In genomic region chr5:2574155-2574554, GRCh38 we compare ENCODE assay signal across 20 cellular contexts.
A peak's percentile ranks its signal among the peaks of the same experiment; 100 is the strongest.
DNase-seq lines count a peak whose midpoint lies in the region; ATAC-seq, FAIRE-seq and TF ChIP-seq lines count a peak whose summit lies in the region.
"Had no signal": no experiment of that assay in that cellular context is flagged by ENCODE, and none has a peak within 500 bp of the region (broad histone marks: within the 10 kb centered on the region; RNA-seq: fewer than 3 reads in every experiment).

No MANE protein-coding gene starts in this region.

- no peaks in the 10 kb centered on the region for H4K20me1 ChIP-seq in H1 (replicated peaks in 1 of 2; ENCODE audit: control insufficient read depth in 1 of 2, insufficient read depth in 2 of 2, low read length in 2 of 2)

- no peak for ATAC-seq in GM19455 (IDR thresholded peaks at IDR 0.05; ENCODE audit: unreplicated experiment)
- ATAC-seq: GM12878 had no signal

- H3K4me3 ChIP-seq in H1 (ENCODE audit: extremely low read depth in 1 of 4, insufficient read depth in 2 of 4, low read depth in 3 of 4, low read length in 4 of 4) = no peak overlapping the region
- H3K4me3 ChIP-seq in effector memory CD4-positive, alpha-beta T cell (ENCODE audit: insufficient read depth, low read depth, low read length, poor library complexity, severe bottlenecking) = no peak overlapping the region
- H3K4me3 ChIP-seq: GM12878, HAP-1 had no signal

- no peak overlapping the region for H3K4ac ChIP-seq in H1 (replicated peaks; ENCODE audit: insufficient read length, low read depth, low read length)

- no peak overlapping the region for H2BK12ac ChIP-seq in H1 (ENCODE audit: low read depth, low read length)

- 85% methylated on average over 5 of the region's 5 CpGs; no CpG with 5 or more reads in 1 of the 2 experiments for whole genome bisulfite sequencing in H1 (ENCODE audit: extremely low coverage in 1 of 2, insufficient coverage in 1 of 2, insufficient read length in 1 of 2, insufficient replicate concordance in 2 of 2, low coverage in 1 of 2, low lambda C conversion rate in 2 of 2, missing lambda C conversion rate in 1 of 2), 2 experiments

- no peak overlapping the region for H2AFZ ChIP-seq in H1 (ENCODE audit: low read length)

- H3K27me3 ChIP-seq in H1 (replicated peaks in 1 of 4; ENCODE audit: control insufficient read depth in 3 of 4, extremely low read depth in 1 of 4, insufficient read depth in 3 of 4, low read length in 3 of 4) = no peaks in the 10 kb centered on the region; a peak in 1 of 7 replicates
- H3K27me3 ChIP-seq in effector memory CD4-positive, alpha-beta T cell (replicated peaks; ENCODE audit: control insufficient read depth, insufficient read depth, low read length, poor library complexity, severe bottlenecking) = no peaks in the 10 kb centered on the region
- H3K27me3 ChIP-seq: BE2C had no signal

- no peak overlapping the region for H3K14ac ChIP-seq in H1 (ENCODE audit: insufficient read length)

- no peaks in the 10 kb centered on the region for H3K79me1 ChIP-seq in H1 (ENCODE audit: low read depth, low read length)

- no peaks in the 10 kb centered on the region for H3K9me3 ChIP-seq in H1 (ENCODE audit: insufficient read depth in 2 of 2, low read depth in 1 of 2, low read length in 1 of 2)
- H3K9me3 ChIP-seq in effector memory CD4-positive, alpha-beta T cell (ENCODE audit: control insufficient read depth, low read length) = no peaks in the 10 kb centered on the region
- H3K9me3 ChIP-seq: BE2C, HAP-1 had no signal

- H3K18ac ChIP-seq in H1 (ENCODE audit: extremely low read depth, low read length) = no peak overlapping the region

- no peaks in the 10 kb centered on the region for H3K79me2 ChIP-seq in H1 (ENCODE audit: control insufficient read depth in 1 of 2, insufficient read depth in 2 of 2, low read length in 2 of 2)

- H3K9ac ChIP-seq in H1 (replicated peaks in 1 of 4; ENCODE audit: extremely low read depth in 1 of 4, low read depth in 3 of 4, low read length in 3 of 4) = no peak overlapping the region

- no peaks in the 10 kb centered on the region for H3K23me2 ChIP-seq in H1 (ENCODE audit: low read depth, low read length)

- CTCF ChIA-PET in H1 (lab: Charles Lee; ENCODE audit: partially characterized antibody) = no interaction called here

- H3K23ac ChIP-seq in H1 (ENCODE audit: insufficient read length) = no peak overlapping the region

- no peak overlapping the region for H3K56ac ChIP-seq in H1 (replicated peaks; ENCODE audit: insufficient read length, low read depth, low read length)

- peaks cover 0 to 7% (median 3%) of the 10 kb centered on the region in 4 experiments; a peak in 2 of 7 replicates for H3K4me1 ChIP-seq in H1 (replicated peaks in 1 of 4; ENCODE audit: control insufficient read depth in 3 of 4, insufficient read depth in 4 of 4, low read length in 3 of 4)
- no peaks in the 10 kb centered on the region for H3K4me1 ChIP-seq in effector memory CD4-positive, alpha-beta T cell (ENCODE audit: control insufficient read depth, insufficient read depth, low read length, poor library complexity, severe bottlenecking)
- H3K4me1 ChIP-seq: BE2C, HAP-1 had no signal

- DNase-seq in NCI-H2171 treated with DMSO at 0.1 percent for 48 hours (lab: John Stamatoyannopoulos, UW) (peak; percentile 56), NCI-H2171 (lab: John Stamatoyannopoulos, UW) (no peak), NCI-H2196 treated with DMSO at 0.1 percent for 48 hours (lab: John Stamatoyannopoulos, UW; ENCODE audit: unreplicated experiment) (peak; percentile 4), H1 (ENCODE audit: low read depth in 1 of 2, low spot score in 2 of 2) (no peak), NCI-H1930 (lab: John Stamatoyannopoulos, UW) (no peak)
- no peak for DNase-seq in effector memory CD4-positive, alpha-beta T cell
- DNase-seq: ACHN; BE2C; C1 segment of cervical spinal cord; CD4-positive, CD25-positive, alpha-beta regulatory T cell; CD8-positive, alpha-beta memory T cell; COR-L47; DMS 273 treated with DMSO at 0.1 percent for 48 hours; DMS53; DND-41; EL had no signal

- no peak overlapping the region for H2AK5ac ChIP-seq in H1 (ENCODE audit: low read depth, low read length)

- H2BK120ac ChIP-seq in H1 (replicated peaks; ENCODE audit: low read depth, low read length) = no peak overlapping the region

- no peak for TF ChIP-seq EP300 in H1 (IDR thresholded peaks at IDR 0.05; ENCODE audit: borderline replicate concordance in 1 of 2, low read depth in 2 of 2, low read length in 2 of 2)

- no peak overlapping the region for H4K8ac ChIP-seq in H1 (ENCODE audit: extremely low read depth, insufficient read depth, low read length)

- 0 out of 2 replicates have a peak overlapping the region, but pooled peaks have one; percentile 19 for H2BK15ac ChIP-seq in H1 (ENCODE audit: low read length)

- no peak for TF ChIP-seq POLR2A in H1 (IDR thresholded peaks at IDR 0.05; ENCODE audit: control extremely low read depth in 1 of 2, low read depth in 2 of 2, low read length in 2 of 2)

- TF ChIP-seq RAD21 in H1 (IDR thresholded peaks at IDR 0.05 in 1 of 2, conservative IDR thresholded peaks at IDR 0.05 in 1 of 2; ENCODE audit: low read depth in 2 of 2, low read length in 2 of 2) = no peak

- no peak for FAIRE-seq in H1 (lab: Jason Lieb, UNC)
- FAIRE-seq: A204.1, GM12878 had no signal

- no peaks in the 10 kb centered on the region for H3K36me3 ChIP-seq in H1 (ENCODE audit: control insufficient read depth in 2 of 4, insufficient read depth in 4 of 4, low read length in 3 of 4)
- H3K36me3 ChIP-seq in effector memory CD4-positive, alpha-beta T cell (ENCODE audit: control insufficient read depth, insufficient read depth, low read length) = no peaks in the 10 kb centered on the region
- H3K36me3 ChIP-seq: BE2C, HAP-1 had no signal

- no peak overlapping the region for H2BK5ac ChIP-seq in H1 (ENCODE audit: low read depth, low read length)

- no peak for TF ChIP-seq CTCF in H1 (IDR thresholded peaks at IDR 0.05; ENCODE audit: control extremely low read depth in 1 of 3, insufficient read depth in 1 of 3, low read depth in 1 of 3, low read length in 3 of 3)

- H4K5ac ChIP-seq in H1 (ENCODE audit: insufficient read length, low read depth, low read length) = no peak overlapping the region

- H2BK20ac ChIP-seq in H1 (ENCODE audit: low read length) = no peak overlapping the region

- H3K27ac ChIP-seq in H1 (ENCODE audit: low read depth, low read length) = no peak overlapping the region
- no peak overlapping the region for H3K27ac ChIP-seq in effector memory CD4-positive, alpha-beta T cell (ENCODE audit: insufficient read depth, low read length, poor library complexity, severe bottlenecking)

- H3K4me2 ChIP-seq in H1 (ENCODE audit: insufficient read depth in 1 of 2, low read depth in 2 of 2, low read length in 2 of 2) = no peak overlapping the region

- no peak overlapping the region for H4K91ac ChIP-seq in H1 (replicated peaks; ENCODE audit: insufficient read length, low read length)

- POLR2A ChIA-PET in H1 (lab: Charles Lee; ENCODE audit: partially characterized antibody) = no interaction called here

TF ChIP-seq in H1, 55 proteins besides CTCF, POLR2A, EP300 and RAD21:
- TF ChIP-seq NANOG (IDR thresholded peaks at IDR 0.05; ENCODE audit: insufficient read depth, low read depth, low read length, poor library complexity, severe bottlenecking) = no peak
- TF ChIP-seq KDM1A (IDR thresholded peaks at IDR 0.05; ENCODE audit: borderline replicate concordance, low read length) = no peak
- no peak for TF ChIP-seq SIX5 (IDR thresholded peaks at IDR 0.05; ENCODE audit: low read depth, low read length)
- TF ChIP-seq, protein P1, sequence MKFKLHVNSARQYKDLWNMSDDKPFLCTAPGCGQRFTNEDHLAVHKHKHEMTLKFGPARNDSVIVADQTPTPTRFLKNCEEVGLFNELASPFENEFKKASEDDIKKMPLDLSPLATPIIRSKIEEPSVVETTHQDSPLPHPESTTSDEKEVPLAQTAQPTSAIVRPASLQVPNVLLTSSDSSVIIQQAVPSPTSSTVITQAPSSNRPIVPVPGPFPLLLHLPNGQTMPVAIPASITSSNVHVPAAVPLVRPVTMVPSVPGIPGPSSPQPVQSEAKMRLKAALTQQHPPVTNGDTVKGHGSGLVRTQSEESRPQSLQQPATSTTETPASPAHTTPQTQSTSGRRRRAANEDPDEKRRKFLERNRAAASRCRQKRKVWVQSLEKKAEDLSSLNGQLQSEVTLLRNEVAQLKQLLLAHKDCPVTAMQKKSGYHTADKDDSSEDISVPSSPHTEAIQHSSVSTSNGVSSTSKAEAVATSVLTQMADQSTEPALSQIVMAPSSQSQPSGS (IDR thresholded peaks at IDR 0.05; ENCODE audit: low read length) = no peak
- TF ChIP-seq ASH2L (IDR thresholded peaks at IDR 0.05; ENCODE audit: low read length) = no peak
- no peak for TF ChIP-seq FOSL1 (IDR thresholded peaks at IDR 0.05; ENCODE audit: insufficient read depth, low read depth, low read length)
- no peak for TF ChIP-seq CBX8 (IDR thresholded peaks at IDR 0.05; ENCODE audit: borderline replicate concordance, low read depth, low read length)
- TF ChIP-seq GTF2F1 (IDR thresholded peaks at IDR 0.05; ENCODE audit: borderline replicate concordance, low read depth, low read length) = no peak
- no peak for TF ChIP-seq SUZ12 (IDR thresholded peaks at IDR 0.05; ENCODE audit: low read length)
- TF ChIP-seq SP2 (IDR thresholded peaks at IDR 0.05; ENCODE audit: low read length) = no peak
- TF ChIP-seq JUN (IDR thresholded peaks at IDR 0.05; ENCODE audit: low read depth, low read length) = no peak
- no peak for TF ChIP-seq YY1 (IDR thresholded peaks at IDR 0.05; ENCODE audit: low read depth, low read length)
- TF ChIP-seq BACH1 (IDR thresholded peaks at IDR 0.05; ENCODE audit: low read length) = no peak
- TF ChIP-seq POU5F1 (IDR thresholded peaks at IDR 0.05; ENCODE audit: low read depth, low read length) = no peak
- no peak for TF ChIP-seq RFX5 (IDR thresholded peaks at IDR 0.05; ENCODE audit: borderline replicate concordance, low read depth, low read length)
- no peak for TF ChIP-seq TAF1 (IDR thresholded peaks at IDR 0.05; ENCODE audit: low read depth, low read length)
- no peak for TF ChIP-seq TCF12 (IDR thresholded peaks at IDR 0.05; ENCODE audit: low read depth, low read length)

Comparison
In these comparisons a context has a peak if more than half of its experiments do, and no peak if none do; other contexts are left out.
1. DNase-seq: peak in NCI-H2171 treated with DMSO at 0.1 percent for 48 hours (single experiment) and NCI-H2196 treated with DMSO at 0.1 percent for 48 hours (single experiment); none in NCI-H2171 (single experiment), H1 (0 of 2), NCI-H1930 (0 of 2) and effector memory CD4-positive, alpha-beta T cell (0 of 3).